Comparison of ENCODE assay signal across 8 cellular contexts in genomic region chr15:71011503-71012155, GRCh38.
A peak's percentile ranks its signal among the peaks of the same experiment; 100 is the strongest.
DNase-seq lines count a peak whose midpoint lies in the region; FAIRE-seq and TF ChIP-seq lines count a peak whose summit lies in the region.

No MANE protein-coding gene starts in this region.

- no peaks in the 10 kb centered on the region for H3K9me3 Mint-ChIP-seq in astrocyte (ENCODE audit: unreplicated experiment)

- no peaks in the 10 kb centered on the region for H3F3A ChIP-seq in DOHH2 (ENCODE audit: control insufficient read depth, insufficient read depth)

- DNase-seq in Kasumi-1 (lab: John Stamatoyannopoulos, UW) (peak; percentile 21 to 28), astrocyte (ENCODE audit: low read depth) (peak; percentile 64), kidney (no peak), medulla oblongata (ENCODE audit: extremely low spot score) (no peak), CD1c-positive myeloid dendritic cell (ENCODE audit: extremely low spot score) (no peak), activated gamma-delta T cell treated with Interleukin-2 at 50 U/mL for 16 hours (no peak), NOMO-1 treated with dmso at 0.1 percent for 144 hours (lab: John Stamatoyannopoulos, UW; ENCODE audit: unreplicated experiment) (no peak)

- H3K27me3 ChIP-seq in DOHH2 (ENCODE audit: control insufficient read depth, low read length): no peaks in the 10 kb centered on the region
- no peaks in the 10 kb centered on the region for H3K27me3 ChIP-seq in astrocyte (ENCODE audit: insufficient read depth, low read length)

- no peaks in the 10 kb centered on the region for H4K20me1 ChIP-seq in DOHH2 (ENCODE audit: control insufficient read depth, insufficient read depth, low read depth, low read length)
- no peaks in the 10 kb centered on the region for H4K20me1 ChIP-seq in astrocyte (ENCODE audit: insufficient read depth, low read length)

- H3K9me2 ChIP-seq in DOHH2 (replicated peaks; ENCODE audit: control insufficient read depth, low read length): no peaks in the 10 kb centered on the region

- H3K27ac ChIP-seq in DOHH2 (ENCODE audit: low read depth, low read length) (no peak overlapping the region), astrocyte (ENCODE audit: low read depth, low read length) (no peak overlapping the region), kidney (ENCODE audit: low read depth in 2 of 2, low read length in 2 of 2) (no peak overlapping the region)

- H3K36me3 Mint-ChIP-seq in astrocyte (ENCODE audit: low read depth, unreplicated experiment): no peaks in the 10 kb centered on the region

- H3K9me3 ChIP-seq in DOHH2 (ENCODE audit: control insufficient read depth, insufficient read depth, low read length) (no peaks in the 10 kb centered on the region), astrocyte (ENCODE audit: insufficient read depth, low read depth, low read length) (no peaks in the 10 kb centered on the region), kidney (ENCODE audit: control insufficient read depth in 1 of 2, low read length in 2 of 2) (no peaks in the 10 kb centered on the region)

- H3K4me2 ChIP-seq in DOHH2 (ENCODE audit: low read length) (no peak overlapping the region), astrocyte (ENCODE audit: low read length) (no peak overlapping the region)

- H3K36me3 ChIP-seq in DOHH2 (ENCODE audit: control insufficient read depth, low read length): no peaks in the 10 kb centered on the region
- H3K36me3 ChIP-seq in astrocyte (ENCODE audit: insufficient read depth, low read length): no peaks in the 10 kb centered on the region
- H3K36me3 ChIP-seq in kidney (ENCODE audit: control insufficient read depth in 1 of 2, insufficient read depth in 2 of 2, low read length in 2 of 2): no peaks in the 10 kb centered on the region

- H3K4me3 Mint-ChIP-seq in astrocyte (ENCODE audit: unreplicated experiment): no peak overlapping the region

- no peak overlapping the region for H2AFZ ChIP-seq in astrocyte (ENCODE audit: low read depth, low read length)

- H3K27ac Mint-ChIP-seq in astrocyte (ENCODE audit: unreplicated experiment): no peak overlapping the region

- H3K4me3 ChIP-seq in DOHH2 (ENCODE audit: low read length) (no peak overlapping the region), astrocyte (ENCODE audit: insufficient read depth, low read depth, low read length) (no peak overlapping the region), kidney (ENCODE audit: low read length in 2 of 2) (no peak overlapping the region)

- peak; percentile 83 for FAIRE-seq in astrocyte (lab: Jason Lieb, UNC)
- peak; percentile 92 for FAIRE-seq in kidney (lab: Jason Lieb, UNC)

- no peaks in the 10 kb centered on the region for H3K27me3 Mint-ChIP-seq in astrocyte (ENCODE audit: low read depth, unreplicated experiment)

- H3K4me1 ChIP-seq in DOHH2 (ENCODE audit: control insufficient read depth, low read length) (no peaks in the 10 kb centered on the region), astrocyte (ENCODE audit: insufficient read depth, low read length) (no peaks in the 10 kb centered on the region), kidney (ENCODE audit: control insufficient read depth in 1 of 2, insufficient read depth in 1 of 2, low read depth in 1 of 2, low read length in 2 of 2) (no peaks in the 10 kb centered on the region)

- H3K9ac ChIP-seq in astrocyte (ENCODE audit: low read length) (no peak overlapping the region), kidney (ENCODE audit: low read length in 2 of 2) (no peak overlapping the region)

- TF ChIP-seq CTCF in DOHH2 (IDR thresholded peaks at IDR 0.05; ENCODE audit: low read depth, low read length, poor library complexity, severe bottlenecking): peak; percentile 68
- peak; percentile 92 for TF ChIP-seq CTCF in astrocyte (IDR thresholded peaks at IDR 0.05; ENCODE audit: insufficient read depth, low read depth, low read length)
- TF ChIP-seq CTCF in kidney (IDR thresholded peaks at IDR 0.05; ENCODE audit: borderline replicate concordance, extremely low read depth, insufficient read depth): peak; percentile 76

- intact Hi-C loops in kidney (cut with DNase I): no loop called here

- H3K79me2 ChIP-seq in DOHH2 (ENCODE audit: control insufficient read depth, low read length) (no peaks in the 10 kb centered on the region), astrocyte (ENCODE audit: insufficient read depth, low read length) (no peaks in the 10 kb centered on the region)

- H3K4me1 Mint-ChIP-seq in astrocyte (ENCODE audit: low read depth, unreplicated experiment): no peaks in the 10 kb centered on the region

Comparison
In these comparisons a context has a peak if more than half of its experiments do, and no peak if none do; other contexts are left out.
1. DNase-seq: peak in Kasumi-1 (2 of 2) and astrocyte (single experiment); none in kidney (single experiment), medulla oblongata (single experiment), CD1c-positive myeloid dendritic cell (single experiment), activated gamma-delta T cell treated with Interleukin-2 at 50 U/mL for 16 hours (single experiment) and NOMO-1 treated with dmso at 0.1 percent for 144 hours (single experiment).
2. Peak in every context shown above with its lines, with median percentiles within 50 percentile points of each other: CTCF ChIP-seq.